In the genomic region with DNA sequence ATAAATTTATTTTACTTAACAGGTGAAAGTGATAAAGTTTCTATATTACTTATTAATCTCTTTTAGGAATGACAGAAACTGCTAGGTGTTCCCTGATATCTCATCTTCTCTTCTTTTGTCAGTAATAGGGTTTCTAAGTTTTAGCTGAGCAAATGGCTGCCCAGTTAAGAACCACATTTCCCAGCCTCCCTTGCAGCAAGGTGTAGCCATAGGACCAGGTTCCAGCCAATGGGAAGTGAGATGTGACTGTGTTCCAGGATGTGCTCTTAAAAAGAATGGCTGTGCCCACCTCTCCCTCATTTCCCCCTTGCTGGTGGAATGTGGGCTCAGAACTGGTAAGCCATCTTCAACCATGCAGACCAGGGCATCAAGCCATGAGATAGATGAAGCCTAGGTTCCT, we compare ENCODE assay signal across 17 cellular contexts.
A peak's percentile ranks its signal among the peaks of the same experiment; 100 is the strongest.
DNase-seq lines count a peak whose midpoint lies in the region; ATAC-seq, FAIRE-seq and TF ChIP-seq lines count a peak whose summit lies in the region.
"Had no signal": no experiment of that assay in that cellular context is flagged by ENCODE, and none has a peak within 500 bp of the region (broad histone marks: within the 10 kb centered on the region; RNA-seq: fewer than 3 reads in every experiment).

No MANE protein-coding gene starts in this region.

- no peaks in the 10 kb centered on the region for H3K36me3 ChIP-seq in HepG2 (replicated peaks in 1 of 2; ENCODE audit: control insufficient read depth in 1 of 2, insufficient read depth in 2 of 2, low read length in 2 of 2)
- H3K36me3 ChIP-seq in right lobe of liver = no peaks in the 10 kb centered on the region
- no peaks in the 10 kb centered on the region for H3K36me3 ChIP-seq in Karpas-422 (ENCODE audit: insufficient read depth, low read length)
- H3K36me3 ChIP-seq in testis (ENCODE audit: low read depth, missing control alignments) = no peaks in the 10 kb centered on the region
- H3K36me3 ChIP-seq: HAP-1, heart right ventricle, spleen had no signal

- no peak for TF ChIP-seq RAD21 in HepG2 (CRISPR knock-in tag; IDR thresholded peaks at IDR 0.05)

- no peaks in the 10 kb centered on the region for H4K20me1 ChIP-seq in HepG2 (ENCODE audit: insufficient read depth, low read length)
- no peaks in the 10 kb centered on the region for H4K20me1 ChIP-seq in Karpas-422 (ENCODE audit: insufficient read depth, low read depth, low read length)

- H3K27me3 ChIP-seq in HepG2 (ENCODE audit: control insufficient read depth in 1 of 2, insufficient read depth in 2 of 2, low read length in 2 of 2) (no peaks in the 10 kb centered on the region; a peak in 1 of 5 replicates), right lobe of liver (no peaks in the 10 kb centered on the region), Karpas-422 (ENCODE audit: low read length) (no peaks in the 10 kb centered on the region), testis (no peaks in the 10 kb centered on the region)

- no TSS peak for BruUV-seq in HepG2 (replicated peaks; lab: Mats Ljungman, UMichigan)

- H3K79me2 ChIP-seq in HepG2 (ENCODE audit: insufficient read depth, low read length) = no peaks in the 10 kb centered on the region
- no peaks in the 10 kb centered on the region for H3K79me2 ChIP-seq in Karpas-422 (ENCODE audit: low read length)

- TF ChIP-seq CTCF in HepG2 (CRISPR knock-in tag; IDR thresholded peaks at IDR 0.05) (no peak), right lobe of liver (IDR thresholded peaks at IDR 0.05) (no peak), cardiac fibroblast (IDR thresholded peaks at IDR 0.05; ENCODE audit: low read depth, low read length) (no peak), testis (IDR thresholded peaks at IDR 0.05) (no peak)

- intact Hi-C loops in HepG2 (cut with micrococcal nuclease; ENCODE audit: unreplicated experiment) = no loop called here
- intact Hi-C loops in right lobe of liver (cut with DNase I) = no loop called here
- intact Hi-C loops in testis (cut with DNase I; ENCODE audit: low total_unique reads) = no loop called here

- no peaks in the 10 kb centered on the region; the same call in 1 of the 2 replicates for H3K9me2 ChIP-seq in Karpas-422 (replicated peaks; ENCODE audit: insufficient read depth, low read length)

- no peak for ATAC-seq in HepG2
- no peak for ATAC-seq in right lobe of liver
- no peak for ATAC-seq in GM21423 (IDR thresholded peaks at IDR 0.05; ENCODE audit: unreplicated experiment)
- ATAC-seq: heart right ventricle; left cardiac atrium; stimulated activated naive CD8-positive, alpha-beta T cell treated with anti-CD3 and anti-CD28 coated beads, Interleukin-15, Interleukin-2, amounts not matched to agents 100 U/mL and 50 U/mL, for 24 hours had no signal

- TF ChIP-seq POLR2A in HepG2 (IDR thresholded peaks at IDR 0.05; ENCODE audit: insufficient read depth in 1 of 2, low read depth in 2 of 2, low read length in 2 of 2) (no peak), right lobe of liver (IDR thresholded peaks at IDR 0.05) (no peak), testis (IDR thresholded peaks at IDR 0.05) (no peak)

- DNase-seq in HepG2 (ENCODE audit: low spot score) = no peak
- no peak for DNase-seq in right lobe of liver
- peak; percentile 69 for DNase-seq in Karpas-422
- DNase-seq in cardiac fibroblast (ENCODE audit: low read depth in 2 of 2) = peak; percentile 1 to 2
- peak; percentile 30 for DNase-seq in testis
- DNase-seq in iPS-NIHi7 (ENCODE audit: extremely low spot score) = no peak
- no peak for DNase-seq in NCI-H2227 treated with DMSO at 0.1 percent for 48 hours (lab: John Stamatoyannopoulos, UW)
- DNase-seq: heart right ventricle; left cardiac atrium; MV-4-11; posterior cingulate gyrus; SIG-M5; spleen; stimulated activated naive CD8-positive, alpha-beta T cell treated with anti-CD3 and anti-CD28 coated beads, Interleukin-15, Interleukin-2, amounts not matched to agents 100 U/mL and 50 U/mL, for 24 hours had no signal

- H3K4me2 ChIP-seq in HepG2 (ENCODE audit: low read depth, low read length) (no peak overlapping the region), Karpas-422 (ENCODE audit: low read depth, low read length, poor library complexity, severe bottlenecking) (no peak overlapping the region)

- in situ Hi-C loops in HepG2 (cut with HindIII; ENCODE audit: extremely low pct_ligation_motif_present, low pct_unique_long_range_greater_than_20kb) = no loop called here

- H3K4me3 ChIP-seq in HepG2 (replicated peaks in 1 of 3; ENCODE audit: insufficient read depth in 1 of 3, low read depth in 2 of 3, low read length in 3 of 3) (no peak overlapping the region), right lobe of liver (no peak overlapping the region), Karpas-422 (ENCODE audit: low read length) (no peak overlapping the region), cardiac fibroblast (replicated peaks in 1 of 2; ENCODE audit: low read depth in 2 of 2, low read length in 2 of 2) (no peak overlapping the region), testis (no peak overlapping the region)
- H3K4me3 ChIP-seq: HAP-1, heart right ventricle, spleen had no signal

- H3K4me1 ChIP-seq in HepG2 (ENCODE audit: insufficient read depth, low read length) (no peaks in the 10 kb centered on the region), right lobe of liver (no peaks in the 10 kb centered on the region), Karpas-422 (ENCODE audit: low read length) (no peaks in the 10 kb centered on the region), testis (peaks cover 4% of the 10 kb centered on the region)
- H3K4me1 ChIP-seq: HAP-1, heart right ventricle, spleen had no signal

- CTCF ChIA-PET in HepG2 (lab: Yijun Ruan, JAX; ENCODE audit: low intra/inter-chr PET ratio, low total read pairs) = no interaction called here

- no peak overlapping the region for H3K9ac ChIP-seq in HepG2 (ENCODE audit: insufficient read depth, low read depth, low read length)
- H3K9ac ChIP-seq in Karpas-422 (ENCODE audit: low read length) = no peak overlapping the region

- TF ChIP-seq EP300 in HepG2 (IDR thresholded peaks at IDR 0.05; ENCODE audit: low read depth in 2 of 2, low read length in 2 of 2) (no peak), HepG2 (CRISPR knock-in tag; IDR thresholded peaks at IDR 0.05; ENCODE audit: borderline replicate concordance) (no peak)

- H2AFZ ChIP-seq in HepG2 (ENCODE audit: low read length) = no peak overlapping the region
- peak overlapping the region; percentile 44 for H2AFZ ChIP-seq in Karpas-422 (ENCODE audit: low read length)

- no peak for FAIRE-seq in HepG2 (lab: Jason Lieb, UNC)
- FAIRE-seq: colon had no signal

- H3K27ac ChIP-seq in HepG2 (ENCODE audit: extremely low read length, insufficient read depth, low read length) (no peak overlapping the region), right lobe of liver (no peak overlapping the region), Karpas-422 (ENCODE audit: low read length) (no peak overlapping the region), testis (no peak overlapping the region)
- H3K27ac ChIP-seq: heart right ventricle, spleen had no signal

- no peaks in the 10 kb centered on the region for H3K9me3 ChIP-seq in HepG2 (ENCODE audit: low read length)
- H3K9me3 ChIP-seq in right lobe of liver = no peaks in the 10 kb centered on the region
- H3K9me3 ChIP-seq in Karpas-422 (ENCODE audit: low read length) = no peaks in the 10 kb centered on the region
- no peaks in the 10 kb centered on the region for H3K9me3 ChIP-seq in testis
- H3K9me3 ChIP-seq: HAP-1, heart right ventricle, spleen had no signal

- POLR2A ChIA-PET in HepG2 (lab: Yijun Ruan, JAX) = no interaction called here

TF ChIP-seq in HepG2, 621 proteins besides CTCF, POLR2A, EP300 and RAD21:
- TF ChIP-seq SYNCRIP (IDR thresholded peaks at IDR 0.05; ENCODE audit: insufficient read depth, low read depth, low read length) (no peak), RBM22 (optimal IDR thresholded peaks at IDR 0.05; ENCODE audit: low read length) (no peak), ZNF143 (CRISPR knock-in tag; IDR thresholded peaks at IDR 0.05) (peak; percentile 59; the same call in 1 of the 2 replicates)
- TF ChIP-seq, protein P1, sequence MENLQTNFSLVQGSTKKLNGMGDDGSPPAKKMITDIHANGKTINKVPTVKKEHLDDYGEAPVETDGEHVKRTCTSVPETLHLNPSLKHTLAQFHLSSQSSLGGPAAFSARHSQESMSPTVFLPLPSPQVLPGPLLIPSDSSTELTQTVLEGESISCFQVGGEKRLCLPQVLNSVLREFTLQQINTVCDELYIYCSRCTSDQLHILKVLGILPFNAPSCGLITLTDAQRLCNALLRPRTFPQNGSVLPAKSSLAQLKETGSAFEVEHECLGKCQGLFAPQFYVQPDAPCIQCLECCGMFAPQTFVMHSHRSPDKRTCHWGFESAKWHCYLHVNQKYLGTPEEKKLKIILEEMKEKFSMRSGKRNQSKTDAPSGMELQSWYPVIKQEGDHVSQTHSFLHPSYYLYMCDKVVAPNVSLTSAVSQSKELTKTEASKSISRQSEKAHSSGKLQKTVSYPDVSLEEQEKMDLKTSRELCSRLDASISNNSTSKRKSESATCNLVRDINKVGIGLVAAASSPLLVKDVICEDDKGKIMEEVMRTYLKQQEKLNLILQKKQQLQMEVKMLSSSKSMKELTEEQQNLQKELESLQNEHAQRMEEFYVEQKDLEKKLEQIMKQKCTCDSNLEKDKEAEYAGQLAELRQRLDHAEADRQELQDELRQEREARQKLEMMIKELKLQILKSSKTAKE (CRISPR knock-in tag; IDR thresholded peaks at IDR 0.05; ENCODE audit: borderline replicate concordance) = no peak
- TF ChIP-seq, protein P2, sequence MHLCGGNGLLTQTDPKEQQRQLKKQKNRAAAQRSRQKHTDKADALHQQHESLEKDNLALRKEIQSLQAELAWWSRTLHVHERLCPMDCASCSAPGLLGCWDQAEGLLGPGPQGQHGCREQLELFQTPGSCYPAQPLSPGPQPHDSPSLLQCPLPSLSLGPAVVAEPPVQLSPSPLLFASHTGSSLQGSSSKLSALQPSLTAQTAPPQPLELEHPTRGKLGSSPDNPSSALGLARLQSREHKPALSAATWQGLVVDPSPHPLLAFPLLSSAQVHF (CRISPR knock-in tag; IDR thresholded peaks at IDR 0.05) = no peak

Comparison
In these comparisons a context has a peak if more than half of its experiments do, and no peak if none do; other contexts are left out.
1. DNase-seq: peak in Karpas-422 (single experiment), cardiac fibroblast (2 of 2) and testis (single experiment); none in HepG2 (single experiment), right lobe of liver (0 of 3), iPS-NIHi7 (single experiment) and NCI-H2227 treated with DMSO at 0.1 percent for 48 hours (single experiment).